8 cellular contexts compared by ENCODE assay signal in genomic region chr5:179060116-179061008, GRCh38. TPM values are rescaled to one million over a fixed set of nuclear protein-coding genes. Genes with fewer than 3 reads are reported as not detected.
DNase-seq lines count a peak whose midpoint lies in the region; ATAC-seq, FAIRE-seq and TF ChIP-seq lines count a peak whose summit lies in the region.

Gene ZNF354C, plus strand, starts transcription at chr5:179060373. Its CDS starts 1,696 bp downstream, at chr5:179062069.

- peak within 1 kb of the TSS; percentile 74 for H3K4me3 ChIP-seq in astrocyte (ENCODE audit: insufficient read depth, low read depth, low read length)
- peak within 1 kb of the TSS; percentile 66 to 88 (median 72) for H3K4me3 ChIP-seq in thyroid gland (replicated peaks in 1 of 3)

- WGBS in thyroid gland, 2 donors: 4 to 6% methylated on average over 42 to 69 of the region's 81 CpGs

- H3K9me3 Mint-ChIP-seq in T-helper 2 cell treated with Interferon-gamma antibody and Interleukin-4, amounts not matched to agents 5 μg/mL and 100 μg/mL, for 36 hours: peaks cover 61% of the 10 kb centered on the region
- peaks cover 31% of the 10 kb centered on the region for H3K9me3 Mint-ChIP-seq in astrocyte (ENCODE audit: unreplicated experiment)

- peaks cover 31% of the 10 kb centered on the region for H3K36me3 Mint-ChIP-seq in T-helper 2 cell treated with Interferon-gamma antibody and Interleukin-4, amounts not matched to agents 5 μg/mL and 100 μg/mL, for 36 hours (ENCODE audit: low read depth)
- peaks cover 27% of the 10 kb centered on the region for H3K36me3 Mint-ChIP-seq in astrocyte (ENCODE audit: low read depth, unreplicated experiment)

- no peaks in the 10 kb centered on the region for H4K20me1 ChIP-seq in astrocyte (ENCODE audit: insufficient read depth, low read length)

- DNase-seq in EL (peak; percentile 92), astrocyte (ENCODE audit: low read depth) (peak; percentile 85), left ventricle myocardium superior (peak; percentile 96), posterior cingulate gyrus (peak; percentile 78 to 98 (median 87)), thyroid gland (peak; percentile 82 to 87), GM19240 (ENCODE audit: insufficient read length, low spot score) (no peak)
- DNase-seq in T-helper 2 cell treated with Interferon-gamma antibody and Interleukin-4, amounts not matched to agents 5 μg/mL and 100 μg/mL, for 36 hours (ENCODE audit: low spot score): peak; percentile 80

- FAIRE-seq in astrocyte (lab: Jason Lieb, UNC): no peak

- H3K27ac ChIP-seq in astrocyte (ENCODE audit: low read depth, low read length): peak within 1 kb of the TSS; percentile 46
- H3K27ac ChIP-seq in thyroid gland: peak within 1 kb of the TSS; percentile 34 to 80 (median 75)

- no peaks in the 10 kb centered on the region for H3K36me3 ChIP-seq in astrocyte (ENCODE audit: insufficient read depth, low read length)
- H3K36me3 ChIP-seq in thyroid gland: peaks cover 0 to 5% of the 10 kb centered on the region in 2 donors

- intact Hi-C loops in left ventricle myocardium superior (cut with micrococcal nuclease) (no loop called here), posterior cingulate gyrus (cut with DNase I) (loop anchor here (1.0 to 2.0 kb wide), 4 partner anchors 37 to 330 kb away; partner anchors contain the start of genes ZNF354A, ZNF354B, ZNF454 and ZNF879), thyroid gland (cut with DNase I) (no loop called here)

- H3K4me2 ChIP-seq in astrocyte (ENCODE audit: low read length): peak within 1 kb of the TSS; percentile 87

- H3K27me3 ChIP-seq in astrocyte (ENCODE audit: insufficient read depth, low read length) (no peaks in the 10 kb centered on the region), thyroid gland (no peaks in the 10 kb centered on the region)

- H3K27me3 Mint-ChIP-seq in T-helper 2 cell treated with Interferon-gamma antibody and Interleukin-4, amounts not matched to agents 5 μg/mL and 100 μg/mL, for 36 hours (ENCODE audit: low read depth): no peaks in the 10 kb centered on the region
- H3K27me3 Mint-ChIP-seq in astrocyte (ENCODE audit: low read depth, unreplicated experiment): no peaks in the 10 kb centered on the region

- peak within 1 kb of the TSS; percentile 76 for H2AFZ ChIP-seq in astrocyte (ENCODE audit: low read depth, low read length)

- H3K9ac ChIP-seq in astrocyte (ENCODE audit: low read length): peak within 1 kb of the TSS; percentile 80

- peaks cover 19% of the 10 kb centered on the region for H3K79me2 ChIP-seq in astrocyte (ENCODE audit: insufficient read depth, low read length)

- TF ChIP-seq CTCF in astrocyte (IDR thresholded peaks at IDR 0.05; ENCODE audit: insufficient read depth, low read depth, low read length) (no peak), thyroid gland (IDR thresholded peaks at IDR 0.05) (no peak)

- H3K27ac Mint-ChIP-seq in T-helper 2 cell treated with Interferon-gamma antibody and Interleukin-4, amounts not matched to agents 5 μg/mL and 100 μg/mL, for 36 hours: peak within 1 kb of the TSS; percentile 82
- no peak within 1 kb of the TSS for H3K27ac Mint-ChIP-seq in astrocyte (ENCODE audit: unreplicated experiment)

- peaks cover 9% of the 10 kb centered on the region for H3K9me3 ChIP-seq in astrocyte (ENCODE audit: insufficient read depth, low read depth, low read length)
- H3K9me3 ChIP-seq in thyroid gland: no peaks in the 10 kb centered on the region

- ATAC-seq in HG03457 (IDR thresholded peaks at IDR 0.05; ENCODE audit: unreplicated experiment): peak; percentile 69
- peak; percentile 100 for ATAC-seq in left ventricle myocardium superior

- H3K4me1 Mint-ChIP-seq in T-helper 2 cell treated with Interferon-gamma antibody and Interleukin-4, amounts not matched to agents 5 μg/mL and 100 μg/mL, for 36 hours (ENCODE audit: low read depth): peaks cover 6% of the 10 kb centered on the region
- H3K4me1 Mint-ChIP-seq in astrocyte (ENCODE audit: low read depth, unreplicated experiment): no peaks in the 10 kb centered on the region

- TF ChIP-seq POLR2A in thyroid gland (IDR thresholded peaks at IDR 0.05): peak in 1 of 2 donors; percentile 70

- H3K4me1 ChIP-seq in astrocyte (ENCODE audit: insufficient read depth, low read length) (no peaks in the 10 kb centered on the region), thyroid gland (peaks cover 6 to 7% of the 10 kb centered on the region in 2 donors)

- H3K4me3 Mint-ChIP-seq in T-helper 2 cell treated with Interferon-gamma antibody and Interleukin-4, amounts not matched to agents 5 μg/mL and 100 μg/mL, for 36 hours: peak within 1 kb of the TSS; percentile 89
- H3K4me3 Mint-ChIP-seq in astrocyte (ENCODE audit: unreplicated experiment): peak within 1 kb of the TSS; percentile 89

RNA-seq across cellular contexts. Expression of gene ZNF354C, which starts in this region (rescaled TPM):
- total RNA-seq in astrocyte: 3.3 and 4.1 TPM in 2 replicates
- total RNA-seq in left ventricle myocardium superior: 5.4 TPM
- 10 to 100 TPM in 2 of 4 donors, 1 to 10 TPM in 2; 8.0 to 15.9 (median 9.8) TPM for total RNA-seq in thyroid gland
